In the genomic region with DNA sequence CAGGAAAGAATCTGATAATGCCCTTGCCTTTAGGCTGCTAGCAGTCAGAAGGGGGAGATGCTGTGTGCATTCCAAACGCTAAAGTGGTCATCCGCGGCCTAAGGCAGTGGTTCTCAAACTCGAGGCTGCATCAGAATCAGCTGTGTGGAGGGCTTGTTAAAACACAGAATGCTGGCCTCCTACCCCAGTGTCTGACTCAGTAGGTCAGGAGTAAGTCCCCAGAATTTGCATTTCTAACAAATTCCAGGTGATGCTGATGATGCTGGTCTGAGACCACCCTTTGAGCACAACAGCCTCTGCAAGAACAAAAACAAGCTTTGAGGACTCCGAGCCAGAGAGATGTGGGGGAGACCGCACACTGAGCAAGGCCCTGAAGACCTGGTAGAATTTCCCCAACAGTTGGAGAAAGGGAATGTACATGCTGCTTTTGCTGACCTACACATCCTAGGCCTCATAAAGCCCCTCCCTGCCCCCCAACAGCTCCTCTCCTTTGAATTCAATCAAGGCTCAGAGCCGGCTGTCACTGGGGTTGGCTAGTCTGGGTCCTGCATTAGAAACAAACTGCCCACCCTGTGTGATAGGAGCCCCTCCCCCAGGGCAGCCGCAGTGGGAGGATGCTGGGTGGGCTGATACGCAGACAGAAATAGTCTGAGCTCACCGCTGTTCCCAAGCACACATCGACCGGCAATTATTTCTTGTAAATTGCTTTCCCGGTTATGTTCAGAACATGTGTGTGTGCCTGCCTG, we compare ENCODE assay signal across 14 cellular contexts. TPM values are rescaled to one million over a fixed set of nuclear protein-coding genes. Genes with fewer than 3 reads are reported as not detected.
A peak's percentile ranks its signal among the peaks of the same experiment; 100 is the strongest.
DNase-seq lines count a peak whose midpoint lies in the region; ATAC-seq and TF ChIP-seq lines count a peak whose summit lies in the region.
"Had no signal": no experiment of that assay in that cellular context is flagged by ENCODE, and none has a peak within 500 bp of the region (broad histone marks: within the 10 kb centered on the region; RNA-seq: fewer than 3 reads in every experiment).

No MANE protein-coding gene starts in this region.

- no peaks in the 10 kb centered on the region for H3K9me3 ChIP-seq in upper lobe of left lung

- no peaks in the 10 kb centered on the region for H3K36me3 ChIP-seq in upper lobe of left lung

- intact Hi-C loops in natural killer cell (cut with micrococcal nuclease) (no loop called here), cardiac septum (cut with DNase I) (no loop called here), posterior vena cava (cut with DNase I) (no loop called here)

- no peak for TF ChIP-seq POLR2A in upper lobe of left lung (IDR thresholded peaks at IDR 0.05)

- no peak overlapping the region for H3K4me3 ChIP-seq in upper lobe of left lung
- H3K4me3 ChIP-seq: SK-N-MC had no signal

- H3K27ac Mint-ChIP-seq in activated naive CD8-positive, alpha-beta T cell treated with anti-CD3 and anti-CD28 coated beads for 36 hours: peak overlapping the region; percentile 86
- H3K27ac Mint-ChIP-seq in nephron (peak overlapping the region; percentile 87 to 95 (median 90)), natural killer cell (no peak overlapping the region)

- peak; percentile 42 for DNase-seq in M059J (ENCODE audit: low read depth)
- DNase-seq in activated naive CD8-positive, alpha-beta T cell treated with anti-CD3 and anti-CD28 coated beads for 36 hours: no peak
- DNase-seq in upper lobe of left lung: no peak
- no peak for DNase-seq in natural killer cell
- DNase-seq in cardiac septum (ENCODE audit: low spot score): no peak
- no peak for DNase-seq in posterior vena cava (ENCODE audit: low spot score)
- DNase-seq: Kasumi-1; NCI-H510A; stimulated activated CD4-positive, alpha-beta T cell treated with anti-CD3 and anti-CD28 coated beads, Interleukin-12 subunit alpha, Interleukin-12 subunit beta, amount 100 ng/mL, for 4 hours had no signal

- ATAC-seq in GM18498 (IDR thresholded peaks at IDR 0.05; ENCODE audit: unreplicated experiment) (peak; percentile 10), upper lobe of left lung (ENCODE audit: low FRiP score in 2 of 2) (no peak), natural killer cell (no peak)

- no peak for TF ChIP-seq CTCF in nephron (IDR thresholded peaks at IDR 0.05; ENCODE audit: unreplicated experiment in 3 of 3)
- no peak for TF ChIP-seq CTCF in upper lobe of left lung (IDR thresholded peaks at IDR 0.05)
- TF ChIP-seq CTCF in natural killer cell (IDR thresholded peaks at IDR 0.05): no peak

- peaks cover 19% of the 10 kb centered on the region for H3K36me3 Mint-ChIP-seq in activated naive CD8-positive, alpha-beta T cell treated with anti-CD3 and anti-CD28 coated beads for 36 hours
- no peaks in the 10 kb centered on the region for H3K36me3 Mint-ChIP-seq in nephron (ENCODE audit: low read depth)
- no peaks in the 10 kb centered on the region for H3K36me3 Mint-ChIP-seq in natural killer cell

- peaks cover 31% of the 10 kb centered on the region for H3K4me1 Mint-ChIP-seq in activated naive CD8-positive, alpha-beta T cell treated with anti-CD3 and anti-CD28 coated beads for 36 hours
- H3K4me1 Mint-ChIP-seq in nephron (peaks cover 35% of the 10 kb centered on the region), natural killer cell (peaks cover 14 to 16% of the 10 kb centered on the region in 2 donors)

- H3K4me1 ChIP-seq in upper lobe of left lung: peaks cover 0 to 4% (median 0%) of the 10 kb centered on the region in 4 donors

- TF ChIP-seq EP300 in upper lobe of left lung (IDR thresholded peaks at IDR 0.05): no peak

- H3K4me3 Mint-ChIP-seq in activated naive CD8-positive, alpha-beta T cell treated with anti-CD3 and anti-CD28 coated beads for 36 hours: no peak overlapping the region
- H3K4me3 Mint-ChIP-seq in nephron (peak overlapping the region in 1 of 3 experiments; percentile 50), natural killer cell (no peak overlapping the region)

- no peaks in the 10 kb centered on the region for H3K27me3 ChIP-seq in upper lobe of left lung

- no peak overlapping the region for H3K27ac ChIP-seq in upper lobe of left lung
- H3K27ac ChIP-seq: SK-N-MC had no signal

- no peaks in the 10 kb centered on the region for H3K9me3 Mint-ChIP-seq in activated naive CD8-positive, alpha-beta T cell treated with anti-CD3 and anti-CD28 coated beads for 36 hours
- H3K9me3 Mint-ChIP-seq in nephron (no peaks in the 10 kb centered on the region), natural killer cell (no peaks in the 10 kb centered on the region)

- no peaks in the 10 kb centered on the region for H3K27me3 Mint-ChIP-seq in activated naive CD8-positive, alpha-beta T cell treated with anti-CD3 and anti-CD28 coated beads for 36 hours
- no peaks in the 10 kb centered on the region for H3K27me3 Mint-ChIP-seq in nephron (ENCODE audit: low read depth)
- no peaks in the 10 kb centered on the region for H3K27me3 Mint-ChIP-seq in natural killer cell (ENCODE audit: low read depth in 2 of 2)

- 84 to 85% methylated on average over 8 to 13 of the region's 13 CpGs for WGBS in upper lobe of left lung, 2 donors

RNA-seq across cellular contexts. Expression of a gene that starts 27.1 kb away (rescaled TPM):
- 0.15 TPM in 1 of 2 replicates, not detected in the other for total RNA-seq in M059J (2014; rRNA removed; shearing (Covaris generic))
- total RNA-seq in activated naive CD8-positive, alpha-beta T cell treated with anti-CD3 and anti-CD28 coated beads for 36 hours: 10 to 100 TPM; 13.7 to 14.2 TPM
- 10 to 100 TPM in 1 of 6 donors, 1 to 10 TPM in 1, under 1 TPM in 1, not detected in 3; 0.24 to 10.5 (median 3.0) TPM for total RNA-seq in upper lobe of left lung
- total RNA-seq in natural killer cell: 10 to 100 TPM; 14.0 to 31.4 (median 16.2) TPM
- not detected for total RNA-seq in cardiac septum
- under 1 TPM in 1 of 2 donors, not detected in 1; 0.14 TPM for total RNA-seq in posterior vena cava
- total RNA-seq: endothelial cell of umbilical vein, myocyte had no signal

RNA-seq across cellular contexts. Expression of a gene that starts 38.1 kb away (rescaled TPM):
- 8.5 and 10.1 TPM in 2 replicates for total RNA-seq in M059J (2014; rRNA removed; shearing (Covaris generic))
- total RNA-seq in activated naive CD8-positive, alpha-beta T cell treated with anti-CD3 and anti-CD28 coated beads for 36 hours: 10 to 100 TPM; 32.5 to 35.7 TPM
- total RNA-seq in upper lobe of left lung (10 to 100 TPM in 3 of 6 donors, 1 to 10 TPM in 3; 2.2 to 20.8 (median 10.6) TPM), natural killer cell (1 to 10 TPM; 1.8 to 4.7 (median 3.9) TPM), cardiac septum (14.2 TPM), posterior vena cava (10 to 100 TPM; 13.7 to 14.1 TPM)

RNA-seq across cellular contexts. Expression of a gene that starts 57.9 kb away (rescaled TPM):
- total RNA-seq in M059J (2014; rRNA removed; shearing (Covaris generic)): 7.7 and 8.7 TPM in 2 replicates
- total RNA-seq in activated naive CD8-positive, alpha-beta T cell treated with anti-CD3 and anti-CD28 coated beads for 36 hours: 10 to 100 TPM; 29.4 to 31.1 TPM
- total RNA-seq in upper lobe of left lung (10 to 100 TPM in 1 of 6 donors, 1 to 10 TPM in 5; 4.3 to 11.5 (median 9.2) TPM), natural killer cell (10 to 100 TPM in 2 of 3 donors, 1 to 10 TPM in 1; 9.7 to 10.6 (median 10.2) TPM), cardiac septum (12.7 TPM), posterior vena cava (10 to 100 TPM in 1 of 2 donors, 1 to 10 TPM in 1; 8.1 to 12.1 TPM)

Comparison
In these comparisons a context has a peak if more than half of its experiments do, and no peak if none do; other contexts are left out.
1. H3K27ac Mint-ChIP-seq: peak in activated naive CD8-positive, alpha-beta T cell treated with anti-CD3 and anti-CD28 coated beads for 36 hours (single experiment) and nephron (3 of 3); none in natural killer cell (0 of 2).